Comparison of ENCODE assay signal across 8 cellular contexts in genomic region chr14:67583711-67584644, GRCh38. TPM values are rescaled to one million over a fixed set of nuclear protein-coding genes. Genes with fewer than 3 reads are reported as not detected.
DNase-seq lines count a peak whose midpoint lies in the region; ATAC-seq and TF ChIP-seq lines count a peak whose summit lies in the region.

No MANE protein-coding gene starts in this region.

- DNase-seq in DMS53 (lab: John Stamatoyannopoulos, UW) (peak; percentile 58), RWPE1 (ENCODE audit: low spot score) (peak; percentile 77), coronary artery (ENCODE audit: low spot score) (no peak), lung (ENCODE audit: low spot score) (no peak), NCI-H774 (lab: John Stamatoyannopoulos, UW) (no peak)

- no peak overlapping the region for H3K4me3 ChIP-seq in coronary artery
- H3K4me3 ChIP-seq in lung, result no peak overlapping the region

- WGBS in lung, 2 donors, result 87 to 89% methylated on average over 6 of the region's 6 CpGs

- no peaks in the 10 kb centered on the region for H3K4me1 ChIP-seq in lung (ENCODE audit: control insufficient read depth in 2 of 2, insufficient read depth in 2 of 2, low read length in 2 of 2)

- POLR2A ChIA-PET in RWPE1 (lab: Yijun Ruan, JAX; ENCODE audit: low non-redundant PET), result interaction anchor here (1.5 kb wide), 1 partner anchor 120 kb away, joined by 4 read pairs; no protein-coding TSS in a partner anchor

- CTCF ChIA-PET in RWPE1 (lab: Yijun Ruan, JAX), result interaction anchor here (0.5 to 5.9 kb wide), 17 partner anchors 11 to 1444 kb away, joined by 3 to 37 read pairs (median 4); partner anchors contain the start of genes PIGH and RDH11

- ATAC-seq in HG03354 (IDR thresholded peaks at IDR 0.05; ENCODE audit: poor library complexity, severe bottlenecking, unreplicated experiment), result peak; percentile 56
- peak; percentile 71 for ATAC-seq in lung (ENCODE audit: insufficient read depth, low FRiP score)
- ATAC-seq in HG03565 (IDR thresholded peaks at IDR 0.05; ENCODE audit: unreplicated experiment), result no peak

- H3K27ac ChIP-seq in 22Rv1 (no peak overlapping the region), RWPE1 (no peak overlapping the region), coronary artery (no peak overlapping the region), lung (ENCODE audit: low read depth in 1 of 2, low read length in 1 of 2) (no peak overlapping the region)

- H3K9me3 ChIP-seq in lung (ENCODE audit: control insufficient read depth in 2 of 2, insufficient read depth in 1 of 2, low read length in 1 of 2), result no peaks in the 10 kb centered on the region

- TF ChIP-seq CTCF in 22Rv1 (IDR thresholded peaks at IDR 0.05), result peak; percentile 83
- peak; percentile 77 for TF ChIP-seq CTCF in RWPE1 (conservative IDR thresholded peaks at IDR 0.05; ENCODE audit: low read depth)
- peak; percentile 28 for TF ChIP-seq CTCF in coronary artery (IDR thresholded peaks at IDR 0.05)
- TF ChIP-seq CTCF in lung (IDR thresholded peaks at IDR 0.05; ENCODE audit: control extremely low read depth, extremely low read depth), result peak; percentile 42

- no peaks in the 10 kb centered on the region for H3K27me3 ChIP-seq in lung (ENCODE audit: control insufficient read depth, insufficient read depth)

- peaks cover 11 to 14% of the 10 kb centered on the region in 2 donors for H3K36me3 ChIP-seq in lung (ENCODE audit: control insufficient read depth in 2 of 2, insufficient read depth in 2 of 2, low read length in 2 of 2)

RNA-seq across cellular contexts. Expression of gene PIGH, which starts 16.1 kb away (rescaled TPM):
- 10 to 100 TPM; 20.6 to 22.3 TPM for total RNA-seq in lung
- polyA plus RNA-seq in lung, result 10 to 100 TPM; 21.9 to 29.5 TPM

RNA-seq across cellular contexts. Expression of gene ARG2, which starts 35.7 kb away (rescaled TPM):
- total RNA-seq in lung, result 1 to 10 TPM; 1.1 to 5.9 TPM
- 1 to 10 TPM; 4.5 to 5.5 TPM for polyA plus RNA-seq in lung

RNA-seq across cellular contexts. Expression of gene PLEKHH1, which starts 50.9 kb away (rescaled TPM):
- total RNA-seq in lung, result 1 to 10 TPM; 2.9 to 9.3 TPM
- polyA plus RNA-seq in lung, result 1 to 10 TPM in 1 of 2 donors, under 1 TPM in 1; 0.80 to 2.9 TPM

Comparison
In these comparisons a context has a peak if more than half of its experiments do, and no peak if none do; other contexts are left out.
1. CTCF ChIP-seq: peak in every context shown above with its lines; median percentile 83 in 22Rv1; 77 in RWPE1; 42 in lung; 28 in coronary artery.
2. DNase-seq: peak in DMS53 (single experiment) and RWPE1 (single experiment); none in coronary artery (single experiment), lung (single experiment) and NCI-H774 (single experiment).